ENCODE assay signal across 27 cellular contexts in the genomic region with DNA sequence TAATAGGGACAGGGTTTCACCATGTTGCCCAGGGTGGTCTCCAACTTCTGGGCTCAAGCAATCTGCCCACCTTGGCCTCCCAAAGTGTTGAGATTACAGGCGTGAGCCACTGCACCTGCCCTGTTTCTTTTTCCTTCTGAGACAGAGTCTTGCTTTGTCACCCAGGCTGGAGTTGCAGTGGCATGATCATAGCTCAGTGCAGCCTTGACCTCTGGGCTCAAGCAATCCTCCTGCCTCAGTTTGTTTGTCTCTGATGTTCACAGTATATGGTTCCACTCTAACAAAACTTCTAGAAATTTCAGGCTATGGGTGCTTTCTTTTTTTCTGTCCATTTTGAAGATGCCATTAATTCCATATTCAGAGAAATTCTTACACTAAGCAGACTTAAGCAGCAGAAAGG.
"Had no signal": no experiment of that assay in that cellular context is flagged by ENCODE, and none has a peak within 500 bp of the region (broad histone marks: within the 10 kb centered on the region; RNA-seq: fewer than 3 reads in every experiment).

No MANE protein-coding gene starts in this region.

- H3K36me3 ChIP-seq: colonic mucosa, gastrocnemius medialis, gastroesophageal sphincter had no signal

- H3K4me3 Mint-ChIP-seq: dendritic cell treated with granulocyte-macrophage colony-stimulating factor and Interleukin-4, amounts not matched to agents 40 ng/mL and 50 ng/mL, for 4 days; effector memory CD8-positive, alpha-beta T cell; endodermal cell had no signal

- H3K9me3 Mint-ChIP-seq: dendritic cell treated with granulocyte-macrophage colony-stimulating factor and Interleukin-4, amounts not matched to agents 40 ng/mL and 50 ng/mL, for 4 days; effector memory CD8-positive, alpha-beta T cell; endodermal cell had no signal

- H3K27ac ChIP-seq: colonic mucosa, coronary artery, dorsolateral prefrontal cortex, epithelial cell of prostate, esophagus muscularis mucosa, esophagus squamous epithelium, foreskin keratinocyte, gastrocnemius medialis, gastroesophageal sphincter, heart left ventricle, heart right ventricle had no signal

- FAIRE-seq: colon, endometrium had no signal

- H3K27ac Mint-ChIP-seq: dendritic cell treated with granulocyte-macrophage colony-stimulating factor and Interleukin-4, amounts not matched to agents 40 ng/mL and 50 ng/mL, for 4 days; effector memory CD8-positive, alpha-beta T cell; endodermal cell had no signal

- H3K4me3 ChIP-seq: colonic mucosa, coronary artery, dorsolateral prefrontal cortex, esophagus muscularis mucosa, esophagus squamous epithelium, gastrocnemius medialis, gastroesophageal sphincter, heart left ventricle, heart right ventricle had no signal

- DNase-seq: colonic mucosa; cortex of kidney; dermis blood vessel endothelial cell; dorsolateral prefrontal cortex; effector CD4-positive, alpha-beta T cell; effector CD8-positive, alpha-beta T cell; effector memory CD4-positive, alpha-beta T cell; effector memory CD8-positive, alpha-beta T cell; endodermal cell; erythroblast; esophagus squamous epithelium; foreskin fibroblast; foreskin keratinocyte; foreskin melanocyte; gastrocnemius medialis; glutamatergic neuron; head of caudate nucleus; heart left ventricle; heart right ventricle had no signal

- H3K4me1 Mint-ChIP-seq: endodermal cell had no signal

- H3K27me3 Mint-ChIP-seq: dendritic cell treated with granulocyte-macrophage colony-stimulating factor and Interleukin-4, amounts not matched to agents 40 ng/mL and 50 ng/mL, for 4 days; effector memory CD8-positive, alpha-beta T cell had no signal

- H3K27me3 ChIP-seq: colonic mucosa, dorsolateral prefrontal cortex, esophagus muscularis mucosa, esophagus squamous epithelium, foreskin keratinocyte, gastrocnemius medialis, gastroesophageal sphincter, heart left ventricle, heart right ventricle had no signal

- ATAC-seq: effector memory CD8-positive, alpha-beta T cell; esophagus mucosa; foreskin keratinocyte; gastrocnemius medialis; gastroesophageal sphincter; heart left ventricle; heart right ventricle had no signal

- H3K9me3 ChIP-seq: colonic mucosa, esophagus muscularis mucosa, esophagus squamous epithelium, gastrocnemius medialis, gastroesophageal sphincter, heart left ventricle, heart right ventricle had no signal

- H3K4me1 ChIP-seq: colonic mucosa, esophagus squamous epithelium, foreskin keratinocyte, gastroesophageal sphincter had no signal
